Comparison of ENCODE assay signal across 1 cellular context in the genomic region with DNA sequence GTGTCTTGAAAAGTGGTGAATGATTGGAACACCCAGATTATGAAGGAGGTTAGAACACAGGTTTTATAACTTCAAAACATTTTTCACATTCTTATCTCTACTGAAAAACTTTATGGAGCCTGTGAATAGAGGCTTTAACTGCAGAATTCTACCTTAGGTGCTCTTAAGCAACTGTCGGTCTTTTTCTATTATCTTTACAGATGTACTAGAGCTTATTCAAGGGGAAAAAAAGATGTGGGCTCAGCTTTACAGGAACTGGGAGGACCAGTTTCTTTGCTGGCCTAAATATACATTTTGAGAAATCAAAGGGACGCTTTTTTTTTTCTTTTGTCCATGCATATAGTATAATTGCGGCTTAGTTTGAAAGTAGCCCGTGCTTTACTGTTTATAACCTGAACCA.
TF ChIP-seq lines count a peak whose summit lies in the region.

No MANE protein-coding gene starts in this region.

TF ChIP-seq in GM23338, 12 proteins besides CTCF, POLR2A, EP300 and RAD21:
- TF ChIP-seq ZNF331 (CRISPR knock-in tag; IDR thresholded peaks at IDR 0.05; ENCODE audit: low read depth), result no peak
- TF ChIP-seq STAT1 (IDR thresholded peaks at IDR 0.05; ENCODE audit: unreplicated experiment), result no peak
- no peak for TF ChIP-seq POLR2AphosphoS5 (IDR thresholded peaks at IDR 0.05; ENCODE audit: low read depth)
- TF ChIP-seq, protein P1, sequence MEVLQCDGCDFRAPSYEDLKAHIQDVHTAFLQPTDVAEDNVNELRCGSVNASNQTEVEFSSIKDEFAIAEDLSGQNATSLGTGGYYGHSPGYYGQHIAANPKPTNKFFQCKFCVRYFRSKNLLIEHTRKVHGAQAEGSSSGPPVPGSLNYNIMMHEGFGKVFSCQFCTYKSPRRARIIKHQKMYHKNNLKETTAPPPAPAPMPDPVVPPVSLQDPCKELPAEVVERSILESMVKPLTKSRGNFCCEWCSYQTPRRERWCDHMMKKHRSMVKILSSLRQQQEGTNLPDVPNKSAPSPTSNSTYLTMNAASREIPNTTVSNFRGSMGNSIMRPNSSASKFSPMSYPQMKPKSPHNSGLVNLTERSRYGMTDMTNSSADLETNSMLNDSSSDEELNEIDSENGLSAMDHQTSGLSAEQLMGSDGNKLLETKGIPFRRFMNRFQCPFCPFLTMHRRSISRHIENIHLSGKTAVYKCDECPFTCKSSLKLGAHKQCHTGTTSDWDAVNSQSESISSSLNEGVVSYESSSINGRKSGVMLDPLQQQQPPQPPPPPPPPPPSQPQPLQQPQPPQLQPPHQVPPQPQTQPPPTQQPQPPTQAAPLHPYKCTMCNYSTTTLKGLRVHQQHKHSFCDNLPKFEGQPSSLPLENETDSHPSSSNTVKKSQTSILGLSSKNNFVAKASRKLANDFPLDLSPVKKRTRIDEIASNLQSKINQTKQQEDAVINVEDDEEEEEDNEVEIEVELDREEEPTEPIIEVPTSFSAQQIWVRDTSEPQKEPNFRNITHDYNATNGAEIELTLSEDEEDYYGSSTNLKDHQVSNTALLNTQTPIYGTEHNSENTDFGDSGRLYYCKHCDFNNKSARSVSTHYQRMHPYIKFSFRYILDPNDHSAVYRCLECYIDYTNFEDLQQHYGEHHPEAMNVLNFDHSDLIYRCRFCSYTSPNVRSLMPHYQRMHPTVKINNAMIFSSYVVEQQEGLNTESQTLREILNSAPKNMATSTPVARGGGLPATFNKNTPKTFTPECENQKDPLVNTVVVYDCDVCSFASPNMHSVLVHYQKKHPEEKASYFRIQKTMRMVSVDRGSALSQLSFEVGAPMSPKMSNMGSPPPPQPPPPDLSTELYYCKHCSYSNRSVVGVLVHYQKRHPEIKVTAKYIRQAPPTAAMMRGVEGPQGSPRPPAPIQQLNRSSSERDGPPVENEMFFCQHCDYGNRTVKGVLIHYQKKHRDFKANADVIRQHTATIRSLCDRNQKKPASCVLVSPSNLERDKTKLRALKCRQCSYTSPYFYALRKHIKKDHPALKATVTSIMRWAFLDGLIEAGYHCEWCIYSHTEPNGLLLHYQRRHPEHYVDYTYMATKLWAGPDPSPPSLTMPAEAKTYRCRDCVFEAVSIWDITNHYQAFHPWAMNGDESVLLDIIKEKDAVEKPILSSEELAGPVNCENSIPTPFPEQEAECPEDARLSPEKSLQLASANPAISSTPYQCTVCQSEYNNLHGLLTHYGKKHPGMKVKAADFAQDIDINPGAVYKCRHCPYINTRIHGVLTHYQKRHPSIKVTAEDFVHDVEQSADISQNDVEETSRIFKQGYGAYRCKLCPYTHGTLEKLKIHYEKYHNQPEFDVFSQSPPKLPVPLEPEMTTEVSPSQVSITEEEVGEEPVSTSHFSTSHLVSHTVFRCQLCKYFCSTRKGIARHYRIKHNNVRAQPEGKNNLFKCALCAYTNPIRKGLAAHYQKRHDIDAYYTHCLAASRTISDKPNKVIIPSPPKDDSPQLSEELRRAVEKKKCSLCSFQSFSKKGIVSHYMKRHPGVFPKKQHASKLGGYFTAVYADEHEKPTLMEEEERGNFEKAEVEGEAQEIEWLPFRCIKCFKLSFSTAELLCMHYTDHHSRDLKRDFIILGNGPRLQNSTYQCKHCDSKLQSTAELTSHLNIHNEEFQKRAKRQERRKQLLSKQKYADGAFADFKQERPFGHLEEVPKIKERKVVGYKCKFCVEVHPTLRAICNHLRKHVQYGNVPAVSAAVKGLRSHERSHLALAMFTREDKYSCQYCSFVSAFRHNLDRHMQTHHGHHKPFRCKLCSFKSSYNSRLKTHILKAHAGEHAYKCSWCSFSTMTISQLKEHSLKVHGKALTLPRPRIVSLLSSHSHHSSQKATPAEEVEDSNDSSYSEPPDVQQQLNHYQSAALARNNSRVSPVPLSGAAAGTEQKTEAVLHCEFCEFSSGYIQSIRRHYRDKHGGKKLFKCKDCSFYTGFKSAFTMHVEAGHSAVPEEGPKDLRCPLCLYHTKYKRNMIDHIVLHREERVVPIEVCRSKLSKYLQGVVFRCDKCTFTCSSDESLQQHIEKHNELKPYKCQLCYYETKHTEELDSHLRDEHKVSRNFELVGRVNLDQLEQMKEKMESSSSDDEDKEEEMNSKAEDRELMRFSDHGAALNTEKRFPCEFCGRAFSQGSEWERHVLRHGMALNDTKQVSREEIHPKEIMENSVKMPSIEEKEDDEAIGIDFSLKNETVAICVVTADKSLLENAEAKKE (CRISPR knock-in tag; IDR thresholded peaks at IDR 0.05), result no peak
- no peak for TF ChIP-seq ZNF114 (CRISPR knock-in tag; IDR thresholded peaks at IDR 0.05)
